In the genomic region with DNA sequence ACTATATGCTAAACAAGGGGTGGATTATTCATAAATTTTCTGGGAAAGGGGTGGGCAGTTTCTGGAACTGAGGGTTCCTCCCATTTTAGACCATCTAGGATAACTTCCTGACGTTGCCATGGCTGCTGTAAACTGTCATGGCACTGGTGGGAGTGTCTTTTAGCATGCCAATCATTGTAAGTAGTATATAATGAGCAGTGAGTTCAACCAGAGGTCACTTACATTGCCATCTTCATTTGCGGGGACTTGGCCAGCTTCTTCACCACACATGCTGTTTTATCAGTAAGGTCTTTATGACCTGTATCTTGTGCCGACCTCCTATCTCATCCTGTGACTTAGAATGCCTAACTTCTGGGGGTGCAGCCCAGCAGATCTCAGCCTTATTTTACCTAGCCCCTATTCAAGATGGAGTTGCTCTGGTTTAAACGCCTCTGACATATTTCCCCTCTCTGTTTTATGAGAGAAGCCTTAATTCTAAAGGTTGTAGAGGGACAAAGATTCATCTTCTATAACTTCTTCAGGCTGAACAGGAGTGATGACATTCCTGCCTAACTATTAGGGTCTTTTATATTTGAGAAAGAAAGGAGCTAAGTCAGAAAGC, we compare ENCODE assay signal across 1 cellular context.
TF ChIP-seq lines count a peak whose summit lies in the region.

No MANE protein-coding gene starts in this region.

TF ChIP-seq in K562, 482 proteins besides CTCF, POLR2A, EP300 and RAD21 (continues in another document):
- TF ChIP-seq ADNP (tag; IDR thresholded peaks at IDR 0.05) (no peak), TCF3 (CRISPR knock-in tag; IDR thresholded peaks at IDR 0.05) (no peak), HSF4 (CRISPR knock-in tag; IDR thresholded peaks at IDR 0.05; ENCODE audit: borderline replicate concordance) (peak; percentile 78; the same call in 1 of the 2 replicates), ZZZ3 (IDR thresholded peaks at IDR 0.05) (no peak), PTTG1 (tag; IDR thresholded peaks at IDR 0.05; ENCODE audit: low read depth) (peak; percentile 91), ATF1 (CRISPR knock-in tag; IDR thresholded peaks at IDR 0.05) (no peak), ATF1 (tag; IDR thresholded peaks at IDR 0.05) (peak; percentile 55), DPF2 (IDR thresholded peaks at IDR 0.05) (peak; percentile 55; the same call in 1 of the 2 replicates), ZBTB8A (IDR thresholded peaks at IDR 0.05; ENCODE audit: partially characterized antibody) (no peak), PYGO2 (tag; IDR thresholded peaks at IDR 0.05) (peak; percentile 92), NCOA6 (IDR thresholded peaks at IDR 0.05) (no peak), GATA2 (CRISPR knock-in tag; IDR thresholded peaks at IDR 0.05) (no peak), TAF15 (IDR thresholded peaks at IDR 0.05; ENCODE audit: low read depth, low read length) (no peak), HNRNPL (IDR thresholded peaks at IDR 0.05; ENCODE audit: low read depth, low read length) (no peak), PHF21A (IDR thresholded peaks at IDR 0.05; ENCODE audit: borderline replicate concordance, low read depth) (no peak), ELF4 (CRISPR knock-in tag; IDR thresholded peaks at IDR 0.05) (no peak), RBM22 (IDR thresholded peaks at IDR 0.05; ENCODE audit: low read depth, low read length, poor library complexity, severe bottlenecking) (no peak), CBX5 (IDR thresholded peaks at IDR 0.05; ENCODE audit: borderline replicate concordance, low read depth) (no peak), ZBTB7A (IDR thresholded peaks at IDR 0.05; ENCODE audit: borderline replicate concordance, control insufficient read depth, low read depth, low read length) (no peak), NR4A1 (CRISPR knock-in tag; IDR thresholded peaks at IDR 0.05) (peak; percentile 93), NR4A1 (tag; IDR thresholded peaks at IDR 0.05) (peak; percentile 99), TAF7 (tag; IDR thresholded peaks at IDR 0.05) (peak; percentile 74), CXXC5 (CRISPR knock-in tag; IDR thresholded peaks at IDR 0.05) (peak; percentile 73), SP1 (CRISPR knock-in tag; IDR thresholded peaks at IDR 0.05) (no peak), HEY1 (CRISPR knock-in tag; IDR thresholded peaks at IDR 0.05; ENCODE audit: borderline replicate concordance) (peak; percentile 71; the same call in 1 of the 2 replicates), ZNF780A (CRISPR knock-in tag; IDR thresholded peaks at IDR 0.05) (no peak), ZNF41 (CRISPR knock-in tag; conservative IDR thresholded peaks at IDR 0.05) (peak; percentile 88), ERF (CRISPR knock-in tag; IDR thresholded peaks at IDR 0.05) (no peak), NR2C2 (CRISPR knock-in tag; IDR thresholded peaks at IDR 0.05) (no peak), NR2C2 (tag; IDR thresholded peaks at IDR 0.05) (peak; percentile 92), POLR2AphosphoS2 (IDR thresholded peaks at IDR 0.05; ENCODE audit: low read length) (no peak), GABPB1 (CRISPR knock-in tag; IDR thresholded peaks at IDR 0.05) (no peak), ESRRB (CRISPR knock-in tag; IDR thresholded peaks at IDR 0.05; ENCODE audit: borderline replicate concordance) (no peak), KHSRP (IDR thresholded peaks at IDR 0.05) (no peak)
- TF ChIP-seq, protein P1, sequence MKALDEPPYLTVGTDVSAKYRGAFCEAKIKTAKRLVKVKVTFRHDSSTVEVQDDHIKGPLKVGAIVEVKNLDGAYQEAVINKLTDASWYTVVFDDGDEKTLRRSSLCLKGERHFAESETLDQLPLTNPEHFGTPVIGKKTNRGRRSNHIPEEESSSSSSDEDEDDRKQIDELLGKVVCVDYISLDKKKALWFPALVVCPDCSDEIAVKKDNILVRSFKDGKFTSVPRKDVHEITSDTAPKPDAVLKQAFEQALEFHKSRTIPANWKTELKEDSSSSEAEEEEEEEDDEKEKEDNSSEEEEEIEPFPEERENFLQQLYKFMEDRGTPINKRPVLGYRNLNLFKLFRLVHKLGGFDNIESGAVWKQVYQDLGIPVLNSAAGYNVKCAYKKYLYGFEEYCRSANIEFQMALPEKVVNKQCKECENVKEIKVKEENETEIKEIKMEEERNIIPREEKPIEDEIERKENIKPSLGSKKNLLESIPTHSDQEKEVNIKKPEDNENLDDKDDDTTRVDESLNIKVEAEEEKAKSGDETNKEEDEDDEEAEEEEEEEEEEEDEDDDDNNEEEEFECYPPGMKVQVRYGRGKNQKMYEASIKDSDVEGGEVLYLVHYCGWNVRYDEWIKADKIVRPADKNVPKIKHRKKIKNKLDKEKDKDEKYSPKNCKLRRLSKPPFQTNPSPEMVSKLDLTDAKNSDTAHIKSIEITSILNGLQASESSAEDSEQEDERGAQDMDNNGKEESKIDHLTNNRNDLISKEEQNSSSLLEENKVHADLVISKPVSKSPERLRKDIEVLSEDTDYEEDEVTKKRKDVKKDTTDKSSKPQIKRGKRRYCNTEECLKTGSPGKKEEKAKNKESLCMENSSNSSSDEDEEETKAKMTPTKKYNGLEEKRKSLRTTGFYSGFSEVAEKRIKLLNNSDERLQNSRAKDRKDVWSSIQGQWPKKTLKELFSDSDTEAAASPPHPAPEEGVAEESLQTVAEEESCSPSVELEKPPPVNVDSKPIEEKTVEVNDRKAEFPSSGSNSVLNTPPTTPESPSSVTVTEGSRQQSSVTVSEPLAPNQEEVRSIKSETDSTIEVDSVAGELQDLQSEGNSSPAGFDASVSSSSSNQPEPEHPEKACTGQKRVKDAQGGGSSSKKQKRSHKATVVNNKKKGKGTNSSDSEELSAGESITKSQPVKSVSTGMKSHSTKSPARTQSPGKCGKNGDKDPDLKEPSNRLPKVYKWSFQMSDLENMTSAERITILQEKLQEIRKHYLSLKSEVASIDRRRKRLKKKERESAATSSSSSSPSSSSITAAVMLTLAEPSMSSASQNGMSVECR (CRISPR knock-in tag; IDR thresholded peaks at IDR 0.05), result no peak
- TF ChIP-seq, protein P2, sequence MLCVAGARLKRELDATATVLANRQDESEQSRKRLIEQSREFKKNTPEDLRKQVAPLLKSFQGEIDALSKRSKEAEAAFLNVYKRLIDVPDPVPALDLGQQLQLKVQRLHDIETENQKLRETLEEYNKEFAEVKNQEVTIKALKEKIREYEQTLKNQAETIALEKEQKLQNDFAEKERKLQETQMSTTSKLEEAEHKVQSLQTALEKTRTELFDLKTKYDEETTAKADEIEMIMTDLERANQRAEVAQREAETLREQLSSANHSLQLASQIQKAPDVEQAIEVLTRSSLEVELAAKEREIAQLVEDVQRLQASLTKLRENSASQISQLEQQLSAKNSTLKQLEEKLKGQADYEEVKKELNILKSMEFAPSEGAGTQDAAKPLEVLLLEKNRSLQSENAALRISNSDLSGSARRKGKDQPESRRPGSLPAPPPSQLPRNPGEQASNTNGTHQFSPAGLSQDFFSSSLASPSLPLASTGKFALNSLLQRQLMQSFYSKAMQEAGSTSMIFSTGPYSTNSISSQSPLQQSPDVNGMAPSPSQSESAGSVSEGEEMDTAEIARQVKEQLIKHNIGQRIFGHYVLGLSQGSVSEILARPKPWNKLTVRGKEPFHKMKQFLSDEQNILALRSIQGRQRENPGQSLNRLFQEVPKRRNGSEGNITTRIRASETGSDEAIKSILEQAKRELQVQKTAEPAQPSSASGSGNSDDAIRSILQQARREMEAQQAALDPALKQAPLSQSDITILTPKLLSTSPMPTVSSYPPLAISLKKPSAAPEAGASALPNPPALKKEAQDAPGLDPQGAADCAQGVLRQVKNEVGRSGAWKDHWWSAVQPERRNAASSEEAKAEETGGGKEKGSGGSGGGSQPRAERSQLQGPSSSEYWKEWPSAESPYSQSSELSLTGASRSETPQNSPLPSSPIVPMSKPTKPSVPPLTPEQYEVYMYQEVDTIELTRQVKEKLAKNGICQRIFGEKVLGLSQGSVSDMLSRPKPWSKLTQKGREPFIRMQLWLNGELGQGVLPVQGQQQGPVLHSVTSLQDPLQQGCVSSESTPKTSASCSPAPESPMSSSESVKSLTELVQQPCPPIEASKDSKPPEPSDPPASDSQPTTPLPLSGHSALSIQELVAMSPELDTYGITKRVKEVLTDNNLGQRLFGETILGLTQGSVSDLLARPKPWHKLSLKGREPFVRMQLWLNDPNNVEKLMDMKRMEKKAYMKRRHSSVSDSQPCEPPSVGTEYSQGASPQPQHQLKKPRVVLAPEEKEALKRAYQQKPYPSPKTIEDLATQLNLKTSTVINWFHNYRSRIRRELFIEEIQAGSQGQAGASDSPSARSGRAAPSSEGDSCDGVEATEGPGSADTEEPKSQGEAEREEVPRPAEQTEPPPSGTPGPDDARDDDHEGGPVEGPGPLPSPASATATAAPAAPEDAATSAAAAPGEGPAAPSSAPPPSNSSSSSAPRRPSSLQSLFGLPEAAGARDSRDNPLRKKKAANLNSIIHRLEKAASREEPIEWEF (CRISPR knock-in tag; IDR thresholded peaks at IDR 0.05), result peak; percentile 95
- TF ChIP-seq, protein P3, sequence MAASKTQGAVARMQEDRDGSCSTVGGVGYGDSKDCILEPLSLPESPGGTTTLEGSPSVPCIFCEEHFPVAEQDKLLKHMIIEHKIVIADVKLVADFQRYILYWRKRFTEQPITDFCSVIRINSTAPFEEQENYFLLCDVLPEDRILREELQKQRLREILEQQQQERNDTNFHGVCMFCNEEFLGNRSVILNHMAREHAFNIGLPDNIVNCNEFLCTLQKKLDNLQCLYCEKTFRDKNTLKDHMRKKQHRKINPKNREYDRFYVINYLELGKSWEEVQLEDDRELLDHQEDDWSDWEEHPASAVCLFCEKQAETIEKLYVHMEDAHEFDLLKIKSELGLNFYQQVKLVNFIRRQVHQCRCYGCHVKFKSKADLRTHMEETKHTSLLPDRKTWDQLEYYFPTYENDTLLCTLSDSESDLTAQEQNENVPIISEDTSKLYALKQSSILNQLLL (CRISPR knock-in tag; IDR thresholded peaks at IDR 0.05; ENCODE audit: borderline replicate concordance), result no peak
- TF ChIP-seq, protein P4, sequence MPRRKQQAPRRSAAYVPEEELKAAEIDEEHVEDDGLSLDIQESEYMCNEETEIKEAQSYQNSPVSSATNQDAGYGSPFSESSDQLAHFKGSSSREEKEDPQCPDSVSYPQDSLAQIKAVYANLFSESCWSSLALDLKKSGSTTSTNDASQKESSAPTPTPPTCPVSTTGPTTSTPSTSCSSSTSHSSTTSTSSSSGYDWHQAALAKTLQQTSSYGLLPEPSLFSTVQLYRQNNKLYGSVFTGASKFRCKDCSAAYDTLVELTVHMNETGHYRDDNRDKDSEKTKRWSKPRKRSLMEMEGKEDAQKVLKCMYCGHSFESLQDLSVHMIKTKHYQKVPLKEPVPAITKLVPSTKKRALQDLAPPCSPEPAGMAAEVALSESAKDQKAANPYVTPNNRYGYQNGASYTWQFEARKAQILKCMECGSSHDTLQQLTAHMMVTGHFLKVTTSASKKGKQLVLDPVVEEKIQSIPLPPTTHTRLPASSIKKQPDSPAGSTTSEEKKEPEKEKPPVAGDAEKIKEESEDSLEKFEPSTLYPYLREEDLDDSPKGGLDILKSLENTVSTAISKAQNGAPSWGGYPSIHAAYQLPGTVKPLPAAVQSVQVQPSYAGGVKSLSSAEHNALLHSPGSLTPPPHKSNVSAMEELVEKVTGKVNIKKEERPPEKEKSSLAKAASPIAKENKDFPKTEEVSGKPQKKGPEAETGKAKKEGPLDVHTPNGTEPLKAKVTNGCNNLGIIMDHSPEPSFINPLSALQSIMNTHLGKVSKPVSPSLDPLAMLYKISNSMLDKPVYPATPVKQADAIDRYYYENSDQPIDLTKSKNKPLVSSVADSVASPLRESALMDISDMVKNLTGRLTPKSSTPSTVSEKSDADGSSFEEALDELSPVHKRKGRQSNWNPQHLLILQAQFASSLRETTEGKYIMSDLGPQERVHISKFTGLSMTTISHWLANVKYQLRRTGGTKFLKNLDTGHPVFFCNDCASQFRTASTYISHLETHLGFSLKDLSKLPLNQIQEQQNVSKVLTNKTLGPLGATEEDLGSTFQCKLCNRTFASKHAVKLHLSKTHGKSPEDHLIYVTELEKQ (CRISPR knock-in tag; IDR thresholded peaks at IDR 0.05), result peak; percentile 66; the same call in 1 of the 2 replicates
- TF ChIP-seq, protein P5, sequence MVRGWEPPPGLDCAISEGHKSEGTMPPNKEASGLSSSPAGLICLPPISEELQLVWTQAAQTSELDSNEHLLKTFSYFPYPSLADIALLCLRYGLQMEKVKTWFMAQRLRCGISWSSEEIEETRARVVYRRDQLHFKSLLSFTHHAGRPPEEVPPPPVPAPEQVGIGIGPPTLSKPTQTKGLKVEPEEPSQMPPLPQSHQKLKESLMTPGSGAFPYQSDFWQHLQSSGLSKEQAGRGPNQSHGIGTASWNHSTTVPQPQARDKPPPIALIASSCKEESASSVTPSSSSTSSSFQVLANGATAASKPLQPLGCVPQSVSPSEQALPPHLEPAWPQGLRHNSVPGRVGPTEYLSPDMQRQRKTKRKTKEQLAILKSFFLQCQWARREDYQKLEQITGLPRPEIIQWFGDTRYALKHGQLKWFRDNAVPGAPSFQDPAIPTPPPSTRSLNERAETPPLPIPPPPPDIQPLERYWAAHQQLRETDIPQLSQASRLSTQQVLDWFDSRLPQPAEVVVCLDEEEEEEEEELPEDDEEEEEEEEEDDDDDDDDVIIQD (CRISPR knock-in tag; IDR thresholded peaks at IDR 0.05), result no peak
- TF ChIP-seq, protein P6, sequence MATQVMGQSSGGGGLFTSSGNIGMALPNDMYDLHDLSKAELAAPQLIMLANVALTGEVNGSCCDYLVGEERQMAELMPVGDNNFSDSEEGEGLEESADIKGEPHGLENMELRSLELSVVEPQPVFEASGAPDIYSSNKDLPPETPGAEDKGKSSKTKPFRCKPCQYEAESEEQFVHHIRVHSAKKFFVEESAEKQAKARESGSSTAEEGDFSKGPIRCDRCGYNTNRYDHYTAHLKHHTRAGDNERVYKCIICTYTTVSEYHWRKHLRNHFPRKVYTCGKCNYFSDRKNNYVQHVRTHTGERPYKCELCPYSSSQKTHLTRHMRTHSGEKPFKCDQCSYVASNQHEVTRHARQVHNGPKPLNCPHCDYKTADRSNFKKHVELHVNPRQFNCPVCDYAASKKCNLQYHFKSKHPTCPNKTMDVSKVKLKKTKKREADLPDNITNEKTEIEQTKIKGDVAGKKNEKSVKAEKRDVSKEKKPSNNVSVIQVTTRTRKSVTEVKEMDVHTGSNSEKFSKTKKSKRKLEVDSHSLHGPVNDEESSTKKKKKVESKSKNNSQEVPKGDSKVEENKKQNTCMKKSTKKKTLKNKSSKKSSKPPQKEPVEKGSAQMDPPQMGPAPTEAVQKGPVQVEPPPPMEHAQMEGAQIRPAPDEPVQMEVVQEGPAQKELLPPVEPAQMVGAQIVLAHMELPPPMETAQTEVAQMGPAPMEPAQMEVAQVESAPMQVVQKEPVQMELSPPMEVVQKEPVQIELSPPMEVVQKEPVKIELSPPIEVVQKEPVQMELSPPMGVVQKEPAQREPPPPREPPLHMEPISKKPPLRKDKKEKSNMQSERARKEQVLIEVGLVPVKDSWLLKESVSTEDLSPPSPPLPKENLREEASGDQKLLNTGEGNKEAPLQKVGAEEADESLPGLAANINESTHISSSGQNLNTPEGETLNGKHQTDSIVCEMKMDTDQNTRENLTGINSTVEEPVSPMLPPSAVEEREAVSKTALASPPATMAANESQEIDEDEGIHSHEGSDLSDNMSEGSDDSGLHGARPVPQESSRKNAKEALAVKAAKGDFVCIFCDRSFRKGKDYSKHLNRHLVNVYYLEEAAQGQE (CRISPR knock-in tag; IDR thresholded peaks at IDR 0.05; ENCODE audit: low read depth), result no peak
